Comparison of ENCODE assay signal across 1 cellular context in the genomic region with DNA sequence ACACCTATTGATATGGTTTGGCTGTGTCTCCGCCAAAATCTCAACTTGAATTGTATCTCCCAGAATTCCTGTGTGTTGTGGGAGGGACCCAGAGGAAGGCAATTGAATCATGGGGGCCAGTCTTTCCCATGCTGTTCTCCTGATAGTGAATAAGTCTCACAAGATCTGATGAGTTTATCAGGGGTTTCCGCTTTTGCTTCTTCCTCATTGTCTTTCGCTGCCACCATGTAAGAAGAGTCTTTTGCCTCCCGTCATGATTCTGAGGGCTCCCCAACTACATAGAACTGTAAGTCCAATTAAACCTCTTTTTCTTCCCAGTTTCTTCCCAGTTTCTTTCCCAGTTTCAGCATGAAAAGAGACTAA.
A peak's percentile ranks its signal among the peaks of the same experiment; 100 is the strongest.
TF ChIP-seq lines count a peak whose summit lies in the region.

No MANE protein-coding gene starts in this region.

TF ChIP-seq in K562, 482 proteins besides CTCF, POLR2A, EP300 and RAD21:
- TF ChIP-seq SPI1 (IDR thresholded peaks at IDR 0.05; ENCODE audit: borderline replicate concordance, low read depth, low read length): peak; percentile 10; the same call in 1 of the 2 replicates
- peak; percentile 71; the same call in 1 of the 2 replicates for TF ChIP-seq ZNF766 (CRISPR knock-in tag; conservative IDR thresholded peaks at IDR 0.05)
- peak; percentile 55 for TF ChIP-seq POLR2H (tag; IDR thresholded peaks at IDR 0.05; ENCODE audit: low read depth)
- TF ChIP-seq ELF1 (tag; IDR thresholded peaks at IDR 0.05): 0 out of 2 replicates have a peak, but pooled peaks have one; percentile 26
- TF ChIP-seq FOSL1 (tag; conservative IDR thresholded peaks at IDR 0.05): 0 out of 2 replicates have a peak, but pooled peaks have one; percentile 17
- 0 out of 2 replicates have a peak, but pooled peaks have one; percentile 16 for TF ChIP-seq SOX6 (IDR thresholded peaks at IDR 0.05)
